10 cellular contexts compared by ENCODE assay signal in genomic region chr14:64715628-64716412, GRCh38. TPM values are rescaled to one million over a fixed set of nuclear protein-coding genes. Genes with fewer than 3 reads are reported as not detected.
DNase-seq lines count a peak whose midpoint lies in the region; ATAC-seq and TF ChIP-seq lines count a peak whose summit lies in the region.
"Had no signal": no experiment of that assay in that cellular context is flagged by ENCODE, and none has a peak within 500 bp of the region (broad histone marks: within the 10 kb centered on the region; RNA-seq: fewer than 3 reads in every experiment).

No MANE protein-coding gene starts in this region.

- peaks cover 14 to 61% (median 15%) of the 10 kb centered on the region in 5 donors for H3K36me3 Mint-ChIP-seq in naive thymus-derived CD4-positive, alpha-beta T cell

- H3K4me2 ChIP-seq in SK-N-SH, result no peak overlapping the region

- peaks cover 3 to 28% (median 22%) of the 10 kb centered on the region in 11 donors for H3K9me3 Mint-ChIP-seq in naive thymus-derived CD4-positive, alpha-beta T cell

- H3K79me2 ChIP-seq in SK-N-SH (ENCODE audit: insufficient read depth), result peaks cover 40% of the 10 kb centered on the region

- H4K20me1 ChIP-seq in SK-N-SH (ENCODE audit: insufficient read depth), result no peaks in the 10 kb centered on the region

- no peak overlapping the region for H3K4me3 Mint-ChIP-seq in naive thymus-derived CD4-positive, alpha-beta T cell
- H3K4me3 Mint-ChIP-seq: stimulated activated naive CD8-positive, alpha-beta T cell treated with anti-CD3 and anti-CD28 coated beads, Interleukin-15, Interleukin-2, amounts not matched to agents 100 ng/mL and 50 ng/mL, for 24 hours had no signal

- no peaks in the 10 kb centered on the region for H3K9me2 ChIP-seq in SK-N-SH

- H3K9me3 ChIP-seq in HUES6 (ENCODE audit: control insufficient read depth, insufficient read depth, low read depth, low read length) (peaks cover 10% of the 10 kb centered on the region), SK-N-SH (peaks cover 11% of the 10 kb centered on the region)
- H3K9me3 ChIP-seq in naive thymus-derived CD4-positive, alpha-beta T cell (ENCODE audit: control insufficient read depth in 2 of 3, low read length in 3 of 3), result no peaks in the 10 kb centered on the region

- H3K9ac ChIP-seq in HUES6 (ENCODE audit: low read length), result peak overlapping the region; percentile 12
- no peak overlapping the region for H3K9ac ChIP-seq in SK-N-SH

- H2AFZ ChIP-seq in SK-N-SH (ENCODE audit: low read depth), result no peak overlapping the region

- CTCF ChIA-PET in SK-N-SH (lab: Yijun Ruan, JAX), result interaction anchor here (1.2 kb wide), 1 partner anchor 17 kb away, joined by 3 read pairs; no protein-coding TSS in a partner anchor
- CTCF ChIA-PET in naive thymus-derived CD4-positive, alpha-beta T cell (lab: Charles Lee), result no interaction called here

- DNase-seq in kidney glomerular epithelial cell (lab: John Stamatoyannopoulos, UW) (peak; percentile 50), SK-N-SH (no peak), NCI-H82 (lab: John Stamatoyannopoulos, UW) (no peak)
- no peak for DNase-seq in naive thymus-derived CD4-positive, alpha-beta T cell
- DNase-seq: NCI-H226 had no signal

- H3K4me1 ChIP-seq in HUES6 (ENCODE audit: control insufficient read depth, insufficient read depth, low read length) (peaks cover 67% of the 10 kb centered on the region), SK-N-SH (ENCODE audit: control insufficient read depth in 1 of 2, insufficient read depth in 2 of 2, low read depth in 1 of 2, low read length in 1 of 2) (peaks cover 6 to 8% of the 10 kb centered on the region in 2 experiments; a peak in 2 of 4 replicates)
- peaks cover 0 to 39% of the 10 kb centered on the region in 2 donors for H3K4me1 ChIP-seq in naive thymus-derived CD4-positive, alpha-beta T cell (ENCODE audit: control insufficient read depth in 2 of 2, insufficient read depth in 2 of 2, low read length in 2 of 2)

- no peak overlapping the region for H3K27ac ChIP-seq in HUES6 (ENCODE audit: low read depth, low read length)
- H3K27ac ChIP-seq in cingulate gyrus (ENCODE audit: low read depth, low read length), result peak overlapping the region; percentile 95
- H3K27ac ChIP-seq in skin epidermis, result peak overlapping the region in 19 of 21 experiments; percentile 8 to 84 (median 73)
- no peak overlapping the region; a peak in 1 of 4 replicates for H3K27ac ChIP-seq in SK-N-SH (ENCODE audit: low read depth in 2 of 2, low read length in 1 of 2)
- no peak overlapping the region for H3K27ac ChIP-seq in naive thymus-derived CD4-positive, alpha-beta T cell (ENCODE audit: low read depth, low read length)

- peaks cover 0 to 26% (median 13%) of the 10 kb centered on the region in 5 donors for H3K27me3 Mint-ChIP-seq in naive thymus-derived CD4-positive, alpha-beta T cell

- POLR2A ChIA-PET in SK-N-SH (lab: Yijun Ruan, JAX), result no interaction called here
- POLR2A ChIA-PET in naive thymus-derived CD4-positive, alpha-beta T cell (lab: Charles Lee), result no interaction called here

- ATAC-seq in HG02870 (IDR thresholded peaks at IDR 0.05; ENCODE audit: unreplicated experiment), result no peak
- no peak for ATAC-seq in naive thymus-derived CD4-positive, alpha-beta T cell

- TF ChIP-seq EP300 in SK-N-SH (IDR thresholded peaks at IDR 0.05; ENCODE audit: borderline replicate concordance in 1 of 2, low read depth in 1 of 2, low read length in 1 of 2), result no peak

- intact Hi-C loops in naive thymus-derived CD4-positive, alpha-beta T cell (cut with micrococcal nuclease), result no loop called here

- H3K36me3 ChIP-seq in HUES6 (ENCODE audit: control insufficient read depth, insufficient read depth, low read length) (no peaks in the 10 kb centered on the region; the same call in 1 of the 2 replicates), SK-N-SH (replicated peaks in 1 of 2; ENCODE audit: control insufficient read depth in 1 of 2, insufficient read depth in 2 of 2, low read length in 1 of 2) (peaks cover 0 to 10% of the 10 kb centered on the region in 2 experiments)
- H3K36me3 ChIP-seq in naive thymus-derived CD4-positive, alpha-beta T cell (ENCODE audit: control insufficient read depth in 2 of 3, insufficient read depth in 3 of 3, low read length in 3 of 3), result no peaks in the 10 kb centered on the region

- peaks cover 0 to 66% (median 16%) of the 10 kb centered on the region in 7 donors for H3K4me1 Mint-ChIP-seq in naive thymus-derived CD4-positive, alpha-beta T cell

- 96% methylated on average over 21 of the region's 22 CpGs for WGBS in SK-N-SH (ENCODE audit: low lambda C conversion rate)

- H3K27ac Mint-ChIP-seq in naive thymus-derived CD4-positive, alpha-beta T cell, result no peak overlapping the region
- H3K27ac Mint-ChIP-seq: stimulated activated naive CD8-positive, alpha-beta T cell treated with anti-CD3 and anti-CD28 coated beads, Interleukin-15, Interleukin-2, amounts not matched to agents 100 ng/mL and 50 ng/mL, for 24 hours had no signal

- TF ChIP-seq CTCF in SK-N-SH (IDR thresholded peaks at IDR 0.05), result no peak

- H3F3A ChIP-seq in SK-N-SH (replicated peaks; ENCODE audit: insufficient read depth), result no peaks in the 10 kb centered on the region

- H3K4me3 ChIP-seq in HUES6 (ENCODE audit: low read depth, low read length) (peak overlapping the region; percentile 44), skin epidermis (peak overlapping the region in 2 of 7 experiments; percentile 2 to 28), SK-N-SH (ENCODE audit: low read depth in 2 of 2, low read length in 1 of 2) (no peak overlapping the region)
- no peak overlapping the region for H3K4me3 ChIP-seq in naive thymus-derived CD4-positive, alpha-beta T cell (ENCODE audit: low read length)

- no peak for TF ChIP-seq RAD21 in SK-N-SH (IDR thresholded peaks at IDR 0.05; ENCODE audit: low read length)

- H3K27me3 ChIP-seq in HUES6 (ENCODE audit: control insufficient read depth, insufficient read depth, low read length) (peaks cover 10% of the 10 kb centered on the region; the same call in 1 of the 2 replicates), SK-N-SH (ENCODE audit: insufficient read depth) (no peaks in the 10 kb centered on the region)
- H3K27me3 ChIP-seq in naive thymus-derived CD4-positive, alpha-beta T cell (ENCODE audit: control insufficient read depth in 2 of 2, insufficient read depth in 2 of 2, low read length in 2 of 2), result no peaks in the 10 kb centered on the region

TF ChIP-seq in SK-N-SH, 30 proteins besides CTCF, POLR2A, EP300 and RAD21:
- no peak for TF ChIP-seq YY1 (IDR thresholded peaks at IDR 0.05; ENCODE audit: low read depth)
- no peak for TF ChIP-seq NFIC (IDR thresholded peaks at IDR 0.05; ENCODE audit: borderline replicate concordance)
- no peak for TF ChIP-seq IRF3 (IDR thresholded peaks at IDR 0.05; ENCODE audit: low read depth, low read length)
- no peak for TF ChIP-seq FOXJ3 (CRISPR knock-in tag; IDR thresholded peaks at IDR 0.05)
- TF ChIP-seq EZH2phosphoT487 (IDR thresholded peaks at IDR 0.05; ENCODE audit: borderline replicate concordance, low read depth), result no peak
- TF ChIP-seq RFX5 (IDR thresholded peaks at IDR 0.05; ENCODE audit: low read length), result no peak
- no peak for TF ChIP-seq TEAD4 (IDR thresholded peaks at IDR 0.05; ENCODE audit: borderline replicate concordance, insufficient read depth)

RNA-seq across cellular contexts. Expression of gene PLEKHG3, which starts 11.6 kb away (rescaled TPM):
- polyA plus RNA-seq in SK-N-SH (2012; rRNA removed), result 4.9 and 5.1 TPM in 2 replicates
- polyA plus RNA-seq in SK-N-SH (2012; cell fraction: cytosol; rRNA removed), result 2.6 and 4.0 TPM in 2 replicates
- polyA plus RNA-seq in SK-N-SH (2012; cell fraction: nucleus; rRNA removed), result 18.3 and 21.2 TPM in 2 replicates
- total RNA-seq in naive thymus-derived CD4-positive, alpha-beta T cell, result 10 to 100 TPM in 2 of 5 experiments, 1 to 10 TPM in 3; 1.2 to 43.6 (median 6.0) TPM
- under 1 TPM; 0.17 to 0.44 TPM for polyA plus RNA-seq in naive thymus-derived CD4-positive, alpha-beta T cell

Comparison
In these comparisons a context has a peak if more than half of its experiments do, and no peak if none do; other contexts are left out.
1. H3K27ac ChIP-seq: peak in cingulate gyrus (single experiment) and skin epidermis (19 of 21); none in HUES6 (single experiment), SK-N-SH (0 of 2) and naive thymus-derived CD4-positive, alpha-beta T cell (single experiment).